8 cellular contexts compared by ENCODE assay signal in genomic region chr3:63343674-63344073, GRCh38.
DNase-seq lines count a peak whose midpoint lies in the region; ATAC-seq, FAIRE-seq and TF ChIP-seq lines count a peak whose summit lies in the region.

No MANE protein-coding gene starts in this region.

- H3K27me3 Mint-ChIP-seq in T-helper 17 cell = peaks cover 16% of the 10 kb centered on the region

- H3K27me3 ChIP-seq in vagina = no peaks in the 10 kb centered on the region

- no peak overlapping the region for H3K4me3 ChIP-seq in vagina

- TF ChIP-seq CTCF in vagina (IDR thresholded peaks at IDR 0.05) = no peak

- H3K4me3 Mint-ChIP-seq in T-helper 17 cell = no peak overlapping the region

- intact Hi-C loops in vagina (cut with DNase I) = no loop called here

- ATAC-seq in GM21619 (IDR thresholded peaks at IDR 0.05; ENCODE audit: unreplicated experiment) = peak; percentile 58
- ATAC-seq in T-helper 17 cell = peak; percentile 69

- H3K9me3 ChIP-seq in T-helper 17 cell (ENCODE audit: control insufficient read depth, low read length, poor library complexity, severe bottlenecking) (no peaks in the 10 kb centered on the region), vagina (no peaks in the 10 kb centered on the region)

- no peaks in the 10 kb centered on the region for H3K36me3 Mint-ChIP-seq in T-helper 17 cell (ENCODE audit: low read depth)

- no peaks in the 10 kb centered on the region for H3K4me1 Mint-ChIP-seq in T-helper 17 cell

- H3K27ac ChIP-seq in vagina = no peak overlapping the region

- DNase-seq in ACHN (peak; percentile 72), NCI-H146 treated with DMSO at 0.1 percent for 48 hours (lab: John Stamatoyannopoulos, UW; ENCODE audit: unreplicated experiment) (peak; percentile 90), T-helper 17 cell (no peak), epidermal melanocyte (ENCODE audit: insufficient read length, low spot score) (peak; percentile 49), mucosa of gallbladder (ENCODE audit: low spot score) (peak; percentile 84), urothelium cell line (ENCODE audit: low spot score) (peak; percentile 84), vagina (ENCODE audit: extremely low spot score in 2 of 2) (no peak)

- peaks cover 7% of the 10 kb centered on the region for H3K4me1 ChIP-seq in vagina

- no peak for FAIRE-seq in urothelium cell line (lab: Jason Lieb, UNC)

- in situ Hi-C loops in ACHN (cut with HindIII; ENCODE audit: low pct_ligation_motif_present, low pct_unique_long_range_greater_than_20kb, low sequenced_read_pairs) = no loop called here

- no peak for TF ChIP-seq POLR2A in vagina (IDR thresholded peaks at IDR 0.05)

- H3K27ac Mint-ChIP-seq in T-helper 17 cell = no peak overlapping the region

- no peaks in the 10 kb centered on the region for H3K36me3 ChIP-seq in vagina

Comparison
In these comparisons a context has a peak if more than half of its experiments do, and no peak if none do; other contexts are left out.
1. DNase-seq: peak in ACHN (single experiment), NCI-H146 treated with DMSO at 0.1 percent for 48 hours (single experiment), epidermal melanocyte (single experiment), mucosa of gallbladder (single experiment) and urothelium cell line (single experiment); none in T-helper 17 cell (0 of 3) and vagina (0 of 2).